Comparison of ENCODE assay signal across 1 cellular context in the genomic region with DNA sequence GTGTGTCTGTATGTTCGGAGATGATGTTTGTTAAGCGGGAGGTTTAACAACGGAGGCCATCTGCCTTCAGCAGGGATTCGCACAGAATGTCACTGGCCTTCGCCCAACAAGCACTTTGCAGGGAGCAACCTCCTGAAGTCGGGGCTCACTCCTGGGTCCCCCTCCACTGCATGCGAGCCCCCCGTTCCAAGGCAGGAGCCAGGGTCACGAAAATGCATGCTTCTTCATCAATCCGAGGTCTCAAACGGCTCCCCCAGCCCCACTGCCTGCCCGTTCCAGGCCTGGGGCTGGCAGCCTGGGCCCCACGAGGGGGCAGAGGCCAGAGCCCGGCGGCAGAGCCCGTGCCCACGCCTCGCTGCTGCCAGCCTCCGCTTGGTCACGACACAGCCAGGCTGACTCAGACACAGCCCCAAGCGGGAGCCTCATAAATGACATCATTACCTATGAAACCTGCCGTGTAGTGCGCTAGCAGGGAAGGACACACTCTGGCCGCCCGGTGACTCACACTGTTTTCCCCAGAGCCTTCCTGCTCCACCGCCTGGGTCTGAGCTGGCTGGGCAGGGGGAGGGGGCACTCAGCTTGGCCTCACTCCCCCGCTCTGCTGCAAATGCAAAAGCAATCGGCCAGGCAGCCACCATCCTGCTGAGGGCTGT.
TF ChIP-seq lines count a peak whose summit lies in the region.

No MANE protein-coding gene starts in this region.

TF ChIP-seq in HEK293, 187 proteins besides CTCF, POLR2A, EP300 and RAD21 (continued from another document and continues in another):
- TF ChIP-seq, protein P1, sequence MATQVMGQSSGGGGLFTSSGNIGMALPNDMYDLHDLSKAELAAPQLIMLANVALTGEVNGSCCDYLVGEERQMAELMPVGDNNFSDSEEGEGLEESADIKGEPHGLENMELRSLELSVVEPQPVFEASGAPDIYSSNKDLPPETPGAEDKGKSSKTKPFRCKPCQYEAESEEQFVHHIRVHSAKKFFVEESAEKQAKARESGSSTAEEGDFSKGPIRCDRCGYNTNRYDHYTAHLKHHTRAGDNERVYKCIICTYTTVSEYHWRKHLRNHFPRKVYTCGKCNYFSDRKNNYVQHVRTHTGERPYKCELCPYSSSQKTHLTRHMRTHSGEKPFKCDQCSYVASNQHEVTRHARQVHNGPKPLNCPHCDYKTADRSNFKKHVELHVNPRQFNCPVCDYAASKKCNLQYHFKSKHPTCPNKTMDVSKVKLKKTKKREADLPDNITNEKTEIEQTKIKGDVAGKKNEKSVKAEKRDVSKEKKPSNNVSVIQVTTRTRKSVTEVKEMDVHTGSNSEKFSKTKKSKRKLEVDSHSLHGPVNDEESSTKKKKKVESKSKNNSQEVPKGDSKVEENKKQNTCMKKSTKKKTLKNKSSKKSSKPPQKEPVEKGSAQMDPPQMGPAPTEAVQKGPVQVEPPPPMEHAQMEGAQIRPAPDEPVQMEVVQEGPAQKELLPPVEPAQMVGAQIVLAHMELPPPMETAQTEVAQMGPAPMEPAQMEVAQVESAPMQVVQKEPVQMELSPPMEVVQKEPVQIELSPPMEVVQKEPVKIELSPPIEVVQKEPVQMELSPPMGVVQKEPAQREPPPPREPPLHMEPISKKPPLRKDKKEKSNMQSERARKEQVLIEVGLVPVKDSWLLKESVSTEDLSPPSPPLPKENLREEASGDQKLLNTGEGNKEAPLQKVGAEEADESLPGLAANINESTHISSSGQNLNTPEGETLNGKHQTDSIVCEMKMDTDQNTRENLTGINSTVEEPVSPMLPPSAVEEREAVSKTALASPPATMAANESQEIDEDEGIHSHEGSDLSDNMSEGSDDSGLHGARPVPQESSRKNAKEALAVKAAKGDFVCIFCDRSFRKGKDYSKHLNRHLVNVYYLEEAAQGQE (tag by site-specific recombination; IDR thresholded peaks at IDR 0.05), result no peak
- TF ChIP-seq, protein P2, sequence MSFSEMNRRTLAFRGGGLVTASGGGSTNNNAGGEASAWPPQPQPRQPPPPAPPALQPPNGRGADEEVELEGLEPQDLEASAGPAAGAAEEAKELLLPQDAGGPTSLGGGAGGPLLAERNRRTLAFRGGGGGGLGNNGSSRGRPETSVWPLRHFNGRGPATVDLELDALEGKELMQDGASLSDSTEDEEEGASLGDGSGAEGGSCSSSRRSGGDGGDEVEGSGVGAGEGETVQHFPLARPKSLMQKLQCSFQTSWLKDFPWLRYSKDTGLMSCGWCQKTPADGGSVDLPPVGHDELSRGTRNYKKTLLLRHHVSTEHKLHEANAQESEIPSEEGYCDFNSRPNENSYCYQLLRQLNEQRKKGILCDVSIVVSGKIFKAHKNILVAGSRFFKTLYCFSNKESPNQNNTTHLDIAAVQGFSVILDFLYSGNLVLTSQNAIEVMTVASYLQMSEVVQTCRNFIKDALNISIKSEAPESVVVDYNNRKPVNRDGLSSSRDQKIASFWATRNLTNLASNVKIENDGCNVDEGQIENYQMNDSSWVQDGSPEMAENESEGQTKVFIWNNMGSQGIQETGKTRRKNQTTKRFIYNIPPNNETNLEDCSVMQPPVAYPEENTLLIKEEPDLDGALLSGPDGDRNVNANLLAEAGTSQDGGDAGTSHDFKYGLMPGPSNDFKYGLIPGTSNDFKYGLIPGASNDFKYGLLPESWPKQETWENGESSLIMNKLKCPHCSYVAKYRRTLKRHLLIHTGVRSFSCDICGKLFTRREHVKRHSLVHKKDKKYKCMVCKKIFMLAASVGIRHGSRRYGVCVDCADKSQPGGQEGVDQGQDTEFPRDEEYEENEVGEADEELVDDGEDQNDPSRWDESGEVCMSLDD (tag by site-specific recombination; IDR thresholded peaks at IDR 0.05), result no peak; the same call in 1 of the 2 replicates
- TF ChIP-seq ZNF354C (tag by site-specific recombination; IDR thresholded peaks at IDR 0.05; ENCODE audit: borderline replicate concordance, low read depth), result no peak
- no peak for TF ChIP-seq ZNF138 (tag by site-specific recombination; IDR thresholded peaks at IDR 0.05; ENCODE audit: borderline replicate concordance)
- TF ChIP-seq KLF1 (tag by site-specific recombination; IDR thresholded peaks at IDR 0.05), result peak; percentile 64
- TF ChIP-seq ZBTB17 (tag by site-specific recombination; IDR thresholded peaks at IDR 0.05), result peak; percentile 87
- TF ChIP-seq, protein P3, sequence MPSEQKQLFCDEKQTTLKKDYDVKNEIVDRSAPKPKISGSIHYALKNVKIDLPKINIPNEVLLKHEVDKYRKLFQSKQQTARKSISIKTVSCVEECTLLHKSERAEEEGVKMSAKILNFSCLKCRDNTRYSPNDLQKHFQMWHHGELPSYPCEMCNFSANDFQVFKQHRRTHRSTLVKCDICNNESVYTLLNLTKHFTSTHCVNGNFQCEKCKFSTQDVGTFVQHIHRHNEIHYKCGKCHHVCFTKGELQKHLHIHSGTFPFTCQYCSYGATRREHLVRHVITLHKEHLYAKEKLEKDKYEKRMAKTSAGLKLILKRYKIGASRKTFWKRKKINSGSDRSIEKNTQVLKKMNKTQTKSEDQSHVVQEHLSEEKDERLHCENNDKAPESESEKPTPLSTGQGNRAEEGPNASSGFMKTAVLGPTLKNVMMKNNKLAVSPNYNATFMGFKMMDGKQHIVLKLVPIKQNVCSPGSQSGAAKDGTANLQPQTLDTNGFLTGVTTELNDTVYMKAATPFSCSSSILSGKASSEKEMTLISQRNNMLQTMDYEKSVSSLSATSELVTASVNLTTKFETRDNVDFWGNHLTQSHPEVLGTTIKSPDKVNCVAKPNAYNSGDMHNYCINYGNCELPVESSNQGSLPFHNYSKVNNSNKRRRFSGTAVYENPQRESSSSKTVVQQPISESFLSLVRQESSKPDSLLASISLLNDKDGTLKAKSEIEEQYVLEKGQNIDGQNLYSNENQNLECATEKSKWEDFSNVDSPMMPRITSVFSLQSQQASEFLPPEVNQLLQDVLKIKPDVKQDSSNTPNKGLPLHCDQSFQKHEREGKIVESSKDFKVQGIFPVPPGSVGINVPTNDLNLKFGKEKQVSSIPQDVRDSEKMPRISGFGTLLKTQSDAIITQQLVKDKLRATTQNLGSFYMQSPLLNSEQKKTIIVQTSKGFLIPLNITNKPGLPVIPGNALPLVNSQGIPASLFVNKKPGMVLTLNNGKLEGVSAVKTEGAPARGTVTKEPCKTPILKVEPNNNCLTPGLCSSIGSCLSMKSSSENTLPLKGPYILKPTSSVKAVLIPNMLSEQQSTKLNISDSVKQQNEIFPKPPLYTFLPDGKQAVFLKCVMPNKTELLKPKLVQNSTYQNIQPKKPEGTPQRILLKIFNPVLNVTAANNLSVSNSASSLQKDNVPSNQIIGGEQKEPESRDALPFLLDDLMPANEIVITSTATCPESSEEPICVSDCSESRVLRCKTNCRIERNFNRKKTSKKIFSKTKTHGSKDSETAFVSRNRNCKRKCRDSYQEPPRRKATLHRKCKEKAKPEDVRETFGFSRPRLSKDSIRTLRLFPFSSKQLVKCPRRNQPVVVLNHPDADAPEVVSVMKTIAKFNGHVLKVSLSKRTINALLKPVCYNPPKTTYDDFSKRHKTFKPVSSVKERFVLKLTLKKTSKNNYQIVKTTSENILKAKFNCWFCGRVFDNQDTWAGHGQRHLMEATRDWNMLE (tag by site-specific recombination; conservative IDR thresholded peaks at IDR 0.05; ENCODE audit: low read depth), result 0 out of 2 replicates have a peak, but pooled peaks have one; percentile 32
- TF ChIP-seq, protein P4, sequence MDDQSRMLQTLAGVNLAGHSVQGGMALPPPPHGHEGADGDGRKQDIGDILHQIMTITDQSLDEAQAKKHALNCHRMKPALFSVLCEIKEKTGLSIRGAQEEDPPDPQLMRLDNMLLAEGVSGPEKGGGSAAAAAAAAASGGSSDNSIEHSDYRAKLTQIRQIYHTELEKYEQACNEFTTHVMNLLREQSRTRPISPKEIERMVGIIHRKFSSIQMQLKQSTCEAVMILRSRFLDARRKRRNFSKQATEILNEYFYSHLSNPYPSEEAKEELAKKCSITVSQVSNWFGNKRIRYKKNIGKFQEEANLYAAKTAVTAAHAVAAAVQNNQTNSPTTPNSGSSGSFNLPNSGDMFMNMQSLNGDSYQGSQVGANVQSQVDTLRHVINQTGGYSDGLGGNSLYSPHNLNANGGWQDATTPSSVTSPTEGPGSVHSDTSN (CRISPR knock-in tag; IDR thresholded peaks at IDR 0.05), result no peak
- TF ChIP-seq ZNF416 (tag by site-specific recombination; IDR thresholded peaks at IDR 0.05), result no peak
- TF ChIP-seq ZNF274 (IDR thresholded peaks at IDR 0.05; ENCODE audit: low read length), result no peak
- no peak for TF ChIP-seq ZNF274 (tag by site-specific recombination; IDR thresholded peaks at IDR 0.05; ENCODE audit: borderline replicate concordance)
- TF ChIP-seq ZNF324 (tag by site-specific recombination; IDR thresholded peaks at IDR 0.05), result peak; percentile 42; the same call in 1 of the 2 replicates
- peak; percentile 94 for TF ChIP-seq ZFHX2 (tag by site-specific recombination; conservative IDR thresholded peaks at IDR 0.05)
- TF ChIP-seq SETDB1 (IDR thresholded peaks at IDR 0.05; ENCODE audit: insufficient read length, low read length), result no peak
- TF ChIP-seq MZF1 (tag by site-specific recombination; IDR thresholded peaks at IDR 0.05; ENCODE audit: borderline replicate concordance), result no peak
- TF ChIP-seq, protein P5, sequence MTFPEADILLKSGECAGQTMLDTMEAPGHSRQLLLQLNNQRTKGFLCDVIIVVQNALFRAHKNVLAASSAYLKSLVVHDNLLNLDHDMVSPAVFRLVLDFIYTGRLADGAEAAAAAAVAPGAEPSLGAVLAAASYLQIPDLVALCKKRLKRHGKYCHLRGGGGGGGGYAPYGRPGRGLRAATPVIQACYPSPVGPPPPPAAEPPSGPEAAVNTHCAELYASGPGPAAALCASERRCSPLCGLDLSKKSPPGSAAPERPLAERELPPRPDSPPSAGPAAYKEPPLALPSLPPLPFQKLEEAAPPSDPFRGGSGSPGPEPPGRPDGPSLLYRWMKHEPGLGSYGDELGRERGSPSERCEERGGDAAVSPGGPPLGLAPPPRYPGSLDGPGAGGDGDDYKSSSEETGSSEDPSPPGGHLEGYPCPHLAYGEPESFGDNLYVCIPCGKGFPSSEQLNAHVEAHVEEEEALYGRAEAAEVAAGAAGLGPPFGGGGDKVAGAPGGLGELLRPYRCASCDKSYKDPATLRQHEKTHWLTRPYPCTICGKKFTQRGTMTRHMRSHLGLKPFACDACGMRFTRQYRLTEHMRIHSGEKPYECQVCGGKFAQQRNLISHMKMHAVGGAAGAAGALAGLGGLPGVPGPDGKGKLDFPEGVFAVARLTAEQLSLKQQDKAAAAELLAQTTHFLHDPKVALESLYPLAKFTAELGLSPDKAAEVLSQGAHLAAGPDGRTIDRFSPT (tag by site-specific recombination; IDR thresholded peaks at IDR 0.05), result peak; percentile 100
- TF ChIP-seq ZFP37 (tag by site-specific recombination; IDR thresholded peaks at IDR 0.05), result 0 out of 2 replicates have a peak, but pooled peaks have one; percentile 53
- TF ChIP-seq HOXD13 (CRISPR knock-in tag; IDR thresholded peaks at IDR 0.05; ENCODE audit: borderline replicate concordance), result peak; percentile 82; the same call in 1 of the 2 replicates
- no peak for TF ChIP-seq ZNF792 (tag by site-specific recombination; IDR thresholded peaks at IDR 0.05)
- TF ChIP-seq ZNF169 (tag by site-specific recombination; IDR thresholded peaks at IDR 0.05), result no peak
- no peak for TF ChIP-seq ZNF211 (tag by site-specific recombination; IDR thresholded peaks at IDR 0.05; ENCODE audit: low read depth)
- TF ChIP-seq, protein P6, sequence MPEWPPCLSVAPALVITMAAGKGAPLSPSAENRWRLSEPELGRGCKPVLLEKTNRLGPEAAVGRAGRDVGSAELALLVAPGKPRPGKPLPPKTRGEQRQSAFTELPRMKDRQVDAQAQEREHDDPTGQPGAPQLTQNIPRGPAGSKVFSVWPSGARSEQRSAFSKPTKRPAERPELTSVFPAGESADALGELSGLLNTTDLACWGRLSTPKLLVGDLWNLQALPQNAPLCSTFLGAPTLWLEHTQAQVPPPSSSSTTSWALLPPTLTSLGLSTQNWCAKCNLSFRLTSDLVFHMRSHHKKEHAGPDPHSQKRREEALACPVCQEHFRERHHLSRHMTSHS (tag by site-specific recombination; IDR thresholded peaks at IDR 0.05), result no peak
- peak; percentile 99 for TF ChIP-seq ZIC2 (tag by site-specific recombination; IDR thresholded peaks at IDR 0.05)
- peak; percentile 80; the same call in 1 of the 2 replicates for TF ChIP-seq ZFP69B (tag by site-specific recombination; IDR thresholded peaks at IDR 0.05)
- peak; percentile 96 for TF ChIP-seq ZBTB21 (tag by site-specific recombination; IDR thresholded peaks at IDR 0.05)
- no peak for TF ChIP-seq YY2 (tag by site-specific recombination; IDR thresholded peaks at IDR 0.05)
- no peak for TF ChIP-seq KLF7 (tag by site-specific recombination; IDR thresholded peaks at IDR 0.05; ENCODE audit: borderline replicate concordance)
- TF ChIP-seq ZNF514 (tag by site-specific recombination; IDR thresholded peaks at IDR 0.05), result no peak
- no peak for TF ChIP-seq ZNF19 (tag by site-specific recombination; IDR thresholded peaks at IDR 0.05; ENCODE audit: low read depth)
- no peak for TF ChIP-seq ZFP3 (tag by site-specific recombination; IDR thresholded peaks at IDR 0.05; ENCODE audit: low read depth)
- peak; percentile 85 for TF ChIP-seq ZNF843 (tag by site-specific recombination; IDR thresholded peaks at IDR 0.05)
- TF ChIP-seq ZNF670 (tag by site-specific recombination; IDR thresholded peaks at IDR 0.05; ENCODE audit: low read depth), result no peak
- peak; percentile 98 for TF ChIP-seq BCL11A (tag by site-specific recombination; IDR thresholded peaks at IDR 0.05; ENCODE audit: low read depth)
- TF ChIP-seq ZNF610 (tag by site-specific recombination; IDR thresholded peaks at IDR 0.05; ENCODE audit: borderline replicate concordance), result no peak
- no peak; the same call in 1 of the 2 replicates for TF ChIP-seq ZNF394 (tag by site-specific recombination; IDR thresholded peaks at IDR 0.05; ENCODE audit: borderline replicate concordance)
- peak; percentile 55; the same call in 1 of the 2 replicates for TF ChIP-seq ZNF785 (tag by site-specific recombination; IDR thresholded peaks at IDR 0.05)
- TF ChIP-seq ZNF521 (tag by site-specific recombination; IDR thresholded peaks at IDR 0.05), result no peak
- TF ChIP-seq TCF7L2 (IDR thresholded peaks at IDR 0.05; ENCODE audit: borderline replicate concordance, low read depth, low read length), result no peak
- TF ChIP-seq ZNF114 (tag by site-specific recombination; IDR thresholded peaks at IDR 0.05), result no peak
- no peak for TF ChIP-seq ZNF292 (tag by site-specific recombination; IDR thresholded peaks at IDR 0.05; ENCODE audit: borderline replicate concordance, low read depth)
- peak; percentile 98 for TF ChIP-seq ZNF629 (tag by site-specific recombination; IDR thresholded peaks at IDR 0.05)
- peak; percentile 88 for TF ChIP-seq ZNF423 (tag by site-specific recombination; IDR thresholded peaks at IDR 0.05)
- TF ChIP-seq IKZF3 (tag by site-specific recombination; IDR thresholded peaks at IDR 0.05), result peak; percentile 86
- TF ChIP-seq ZSCAN23 (tag by site-specific recombination; IDR thresholded peaks at IDR 0.05), result 0 out of 2 replicates have a peak, but pooled peaks have one; percentile 59
- no peak for TF ChIP-seq ZNF140 (tag by site-specific recombination; IDR thresholded peaks at IDR 0.05)
- no peak for TF ChIP-seq ZNF624 (tag by site-specific recombination; IDR thresholded peaks at IDR 0.05)
- TF ChIP-seq, protein P7, sequence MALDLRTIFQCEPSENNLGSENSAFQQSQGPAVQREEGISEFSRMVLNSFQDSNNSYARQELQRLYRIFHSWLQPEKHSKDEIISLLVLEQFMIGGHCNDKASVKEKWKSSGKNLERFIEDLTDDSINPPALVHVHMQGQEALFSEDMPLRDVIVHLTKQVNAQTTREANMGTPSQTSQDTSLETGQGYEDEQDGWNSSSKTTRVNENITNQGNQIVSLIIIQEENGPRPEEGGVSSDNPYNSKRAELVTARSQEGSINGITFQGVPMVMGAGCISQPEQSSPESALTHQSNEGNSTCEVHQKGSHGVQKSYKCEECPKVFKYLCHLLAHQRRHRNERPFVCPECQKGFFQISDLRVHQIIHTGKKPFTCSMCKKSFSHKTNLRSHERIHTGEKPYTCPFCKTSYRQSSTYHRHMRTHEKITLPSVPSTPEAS (tag by site-specific recombination; IDR thresholded peaks at IDR 0.05), result no peak
